ENCODE assay signal across 8 cellular contexts in the genomic region with DNA sequence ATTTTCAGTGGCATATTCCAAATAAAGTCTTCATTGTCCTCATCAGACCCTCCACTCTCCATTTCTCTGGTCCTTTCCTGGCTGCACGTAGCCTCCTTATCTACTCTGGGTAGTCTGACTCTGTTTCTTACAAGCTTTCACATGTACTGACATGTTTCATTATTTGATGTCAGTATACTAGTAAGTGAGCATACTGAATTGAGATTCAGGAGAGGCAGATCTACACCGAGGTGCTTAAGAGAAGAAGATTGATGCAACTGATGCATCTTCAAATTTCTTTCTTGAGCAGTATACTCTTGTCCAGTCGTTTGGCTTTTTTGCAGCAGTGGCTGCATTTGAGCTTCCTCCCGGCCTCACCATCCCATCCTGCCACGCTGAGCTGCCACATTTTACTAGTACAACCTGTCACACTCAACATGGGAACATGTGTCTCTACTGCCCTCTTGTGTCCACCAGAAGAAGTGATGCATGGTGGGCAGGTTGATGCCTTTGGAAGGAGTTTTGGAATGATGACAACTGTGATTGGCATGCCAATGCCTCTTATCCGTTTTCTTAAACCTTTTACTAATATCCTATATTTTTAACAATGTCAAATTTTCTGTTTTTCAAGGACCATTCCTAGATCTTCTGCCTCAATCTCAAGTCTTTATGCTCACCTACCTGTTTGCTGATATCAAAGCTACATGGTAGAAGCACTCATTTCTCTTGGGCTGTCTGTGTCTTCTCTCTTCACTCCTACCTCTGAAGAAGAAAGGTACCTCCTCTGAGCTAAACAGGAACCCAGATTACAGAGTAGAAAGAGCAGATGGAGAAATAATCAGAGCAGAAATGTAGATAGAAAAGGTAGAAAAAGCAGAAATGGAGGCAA. TPM values are rescaled to one million over a fixed set of nuclear protein-coding genes. Genes with fewer than 3 reads are reported as not detected.
DNase-seq lines count a peak whose midpoint lies in the region; ATAC-seq, FAIRE-seq and TF ChIP-seq lines count a peak whose summit lies in the region.

No MANE protein-coding gene starts in this region.

- no peak overlapping the region for H2AFZ ChIP-seq in SU-DHL-6 (ENCODE audit: low read depth, low read length, severe bottlenecking)

- H3K9me3 ChIP-seq in SU-DHL-6 (ENCODE audit: insufficient read depth, low read length) (no peaks in the 10 kb centered on the region), right cardiac atrium (ENCODE audit: control insufficient read depth, low read length) (no peaks in the 10 kb centered on the region), small intestine (ENCODE audit: control insufficient read depth, low read depth) (no peaks in the 10 kb centered on the region)

- H3K4me1 ChIP-seq in right cardiac atrium (ENCODE audit: control insufficient read depth, insufficient read depth, low read length) = no peaks in the 10 kb centered on the region
- H3K4me1 ChIP-seq in small intestine (ENCODE audit: control insufficient read depth in 2 of 2, insufficient read depth in 1 of 2, low read depth in 1 of 2, low read length in 1 of 2) = no peaks in the 10 kb centered on the region

- peak; percentile 40 to 71 for DNase-seq in NCI-H2081 (lab: John Stamatoyannopoulos, UW)
- no peak for DNase-seq in NCI-H2081 treated with DMSO at 0.1 percent for 48 hours (lab: John Stamatoyannopoulos, UW)
- DNase-seq in NCI-H1048 (lab: John Stamatoyannopoulos, UW) = peak; percentile 19
- DNase-seq in activated naive CD8-positive, alpha-beta T cell treated with anti-CD3 and anti-CD28 coated beads, Interleukin-2, amount 50 U/mL, for 16 hours (ENCODE audit: low read depth, low spot score) = peak; percentile 24
- DNase-seq in right cardiac atrium = peak in 2 of 3 donors; percentile 14 to 59
- DNase-seq in small intestine = peak; percentile 74

- H3K9ac ChIP-seq in SU-DHL-6 (ENCODE audit: low read length) = no peak overlapping the region

- H3K27ac ChIP-seq in SU-DHL-6 (ENCODE audit: low read depth, low read length) (no peak overlapping the region), right cardiac atrium (ENCODE audit: low read length) (no peak overlapping the region), small intestine (ENCODE audit: low read depth in 1 of 2, low read length in 1 of 2) (no peak overlapping the region)

- no peaks in the 10 kb centered on the region for H3K9me2 ChIP-seq in SU-DHL-6 (replicated peaks; ENCODE audit: insufficient read depth, low read length)

- intact Hi-C loops in right cardiac atrium (cut with DNase I) = loop anchor here in 2 of 4 donors (10.0 kb wide), 2 partner anchors 240 to 250 kb away; no protein-coding TSS in a partner anchor

- H3F3A ChIP-seq in SU-DHL-6 (ENCODE audit: insufficient read depth) = no peaks in the 10 kb centered on the region

- H4K20me1 ChIP-seq in SU-DHL-6 (ENCODE audit: low read depth, low read length) = no peaks in the 10 kb centered on the region

- peak; percentile 93 for ATAC-seq in HG02642 (IDR thresholded peaks at IDR 0.05; ENCODE audit: poor library complexity, unreplicated experiment)
- peak; percentile 45 to 74 for ATAC-seq in right cardiac atrium

- H3K36me3 ChIP-seq in SU-DHL-6 (ENCODE audit: low read length) (no peaks in the 10 kb centered on the region), small intestine (ENCODE audit: control insufficient read depth in 2 of 2, insufficient read depth in 2 of 2, low read length in 2 of 2) (no peaks in the 10 kb centered on the region)

- no peak overlapping the region for H3K4me2 ChIP-seq in SU-DHL-6 (ENCODE audit: low read depth, low read length, poor library complexity, severe bottlenecking)

- H3K4me3 ChIP-seq in SU-DHL-6 (ENCODE audit: insufficient read depth, low read length, poor library complexity, severe bottlenecking) = no peak overlapping the region
- H3K4me3 ChIP-seq in right cardiac atrium (ENCODE audit: low read length) = no peak overlapping the region
- H3K4me3 ChIP-seq in small intestine (ENCODE audit: low read depth in 1 of 2, low read length in 2 of 2) = no peak overlapping the region

- H3K27me3 ChIP-seq in SU-DHL-6 (ENCODE audit: low read length) = no peaks in the 10 kb centered on the region
- H3K27me3 ChIP-seq in right cardiac atrium (ENCODE audit: control insufficient read depth, insufficient read depth) = no peaks in the 10 kb centered on the region
- H3K27me3 ChIP-seq in small intestine (ENCODE audit: control insufficient read depth in 2 of 2, insufficient read depth in 2 of 2, low read length in 2 of 2) = peaks cover 0 to 2% of the 10 kb centered on the region in 2 donors

- no peaks in the 10 kb centered on the region for H3K79me2 ChIP-seq in SU-DHL-6 (ENCODE audit: insufficient read depth, low read length)

- 19% methylated on average over 6 of the region's 6 CpGs for WGBS in right cardiac atrium
- WGBS in small intestine, 3 donors = 17 to 24% (median 22%) methylated on average over 6 of the region's 6 CpGs

- TF ChIP-seq CTCF in SU-DHL-6 (IDR thresholded peaks at IDR 0.05; ENCODE audit: insufficient read depth, low read length, poor library complexity, severe bottlenecking) = peak; percentile 65

- FAIRE-seq in small intestine (lab: Jason Lieb, UNC) = no peak

RNA-seq across cellular contexts. Expression of a gene that starts 38.7 kb away (rescaled TPM):
- not detected for total RNA-seq in right cardiac atrium
- polyA plus RNA-seq in right cardiac atrium (not detected), small intestine (not detected)
